ENCODE assay signal across 8 cellular contexts in genomic region chr19:33740811-33741396, GRCh38. TPM values are rescaled to one million over a fixed set of nuclear protein-coding genes. Genes with fewer than 3 reads are reported as not detected.
DNase-seq lines count a peak whose midpoint lies in the region; ATAC-seq and TF ChIP-seq lines count a peak whose summit lies in the region.

No MANE protein-coding gene starts in this region.

- no peaks in the 10 kb centered on the region for H3K9me3 Mint-ChIP-seq in neural crest cell

- no peaks in the 10 kb centered on the region for H3K4me1 Mint-ChIP-seq in neural crest cell
- H3K4me1 Mint-ChIP-seq in T-helper 17 cell = no peaks in the 10 kb centered on the region

- H3K4me3 ChIP-seq in choroid plexus epithelial cell (ENCODE audit: low read depth, low read length) = no peak overlapping the region

- H3K36me3 Mint-ChIP-seq in neural crest cell (ENCODE audit: low read depth) = no peaks in the 10 kb centered on the region
- no peaks in the 10 kb centered on the region for H3K36me3 Mint-ChIP-seq in T-helper 17 cell (ENCODE audit: low read depth)

- H3K27me3 Mint-ChIP-seq in neural crest cell (ENCODE audit: low read depth) (peaks cover 64% of the 10 kb centered on the region), T-helper 17 cell (peaks cover 49% of the 10 kb centered on the region)

- TF ChIP-seq CTCF in choroid plexus epithelial cell (conservative IDR thresholded peaks at IDR 0.05; ENCODE audit: low read depth, low read length) = no peak
- no peak for TF ChIP-seq CTCF in neural crest cell (conservative IDR thresholded peaks at IDR 0.05)

- H3K27ac Mint-ChIP-seq in neural crest cell (ENCODE audit: unreplicated experiment) (no peak overlapping the region), T-helper 17 cell (no peak overlapping the region)

- peak; percentile 64 for DNase-seq in DMS 273 (lab: John Stamatoyannopoulos, UW; ENCODE audit: unreplicated experiment)
- DNase-seq in DMS 273 treated with DMSO at 0.1 percent for 48 hours (lab: John Stamatoyannopoulos, UW) = no peak
- peak; percentile 27 for DNase-seq in MV-4-11 (lab: John Stamatoyannopoulos, UW)
- DNase-seq in choroid plexus epithelial cell (ENCODE audit: low read depth) = peak; percentile 46
- peak; percentile 70 for DNase-seq in neural crest cell (ENCODE audit: low read depth, low spot score)
- DNase-seq in T-helper 17 cell = no peak

- H3K4me3 Mint-ChIP-seq in neural crest cell (no peak overlapping the region), T-helper 17 cell (no peak overlapping the region)

- ATAC-seq in HG03342 (IDR thresholded peaks at IDR 0.05; ENCODE audit: unreplicated experiment) (no peak), T-helper 17 cell (no peak), GM21447 (IDR thresholded peaks at IDR 0.05; ENCODE audit: unreplicated experiment) (no peak)

- H3K9me3 ChIP-seq in T-helper 17 cell (ENCODE audit: control insufficient read depth, low read length, poor library complexity, severe bottlenecking) = no peaks in the 10 kb centered on the region

RNA-seq across cellular contexts. Expression of gene KCTD15, which starts 55.8 kb away (rescaled TPM):
- 58.3 and 59.1 TPM in 2 replicates for total RNA-seq in neural crest cell
- 10 to 100 TPM; 13.8 to 15.1 TPM for total RNA-seq in T-helper 17 cell

Comparison
In these comparisons a context has a peak if more than half of its experiments do, and no peak if none do; other contexts are left out.
1. DNase-seq: peak in DMS 273 (single experiment), MV-4-11 (single experiment), choroid plexus epithelial cell (single experiment) and neural crest cell (single experiment); none in DMS 273 treated with DMSO at 0.1 percent for 48 hours (single experiment) and T-helper 17 cell (0 of 3).